8 cellular contexts compared by ENCODE assay signal in genomic region chrX:119870626-119871131, GRCh38. TPM values are rescaled to one million over a fixed set of nuclear protein-coding genes. Genes with fewer than 3 reads are reported as not detected.
DNase-seq lines count a peak whose midpoint lies in the region; ATAC-seq and TF ChIP-seq lines count a peak whose summit lies in the region.

No MANE protein-coding gene starts in this region.

- H3K27me3 Mint-ChIP-seq in WTC11 (ENCODE audit: low read depth) = no peaks in the 10 kb centered on the region

- peaks cover 15% of the 10 kb centered on the region for H3K9me3 ChIP-seq in HUES48 (ENCODE audit: control insufficient read depth, insufficient read depth, low read length)
- no peaks in the 10 kb centered on the region for H3K9me3 ChIP-seq in suprapubic skin

- no peak overlapping the region for H3K27ac ChIP-seq in HUES48 (ENCODE audit: low read depth, low read length)
- peak overlapping the region; percentile 95 for H3K27ac ChIP-seq in suprapubic skin

- H3K36me3 ChIP-seq in HUES48 (ENCODE audit: control insufficient read depth, insufficient read depth, low read length) (0 out of 2 replicates have a peak, but pooled peaks cover 6% of the 10 kb centered on the region), suprapubic skin (no peaks in the 10 kb centered on the region)

- no peaks in the 10 kb centered on the region for H3K27me3 ChIP-seq in HUES48 (ENCODE audit: control insufficient read depth, insufficient read depth, low read length)
- H3K27me3 ChIP-seq in suprapubic skin = no peaks in the 10 kb centered on the region

- DNase-seq in Right ventricle myocardium inferior (ENCODE audit: missing footprints) (no peak), cardiac septum (ENCODE audit: low spot score) (no peak), WTC11 (ENCODE audit: low spot score) (no peak), medulla oblongata (ENCODE audit: extremely low spot score) (peak; percentile 5), suprapubic skin (ENCODE audit: low spot score in 2 of 2) (no peak), hippocampal formation (lab: John Stamatoyannopoulos, UW) (no peak)
- peak; percentile 11 for DNase-seq in effector CD4-positive, alpha-beta T cell

- H3K4me1 Mint-ChIP-seq in WTC11 = peaks cover 10% of the 10 kb centered on the region; the same call in 1 of the 2 replicates

- POLR2A ChIA-PET in WTC11 (lab: Charles Lee) = interaction anchor here (1.6 to 2.4 kb wide), 2 partner anchors 18 to 79 kb away, joined by 9 to 12 read pairs; partner anchors contain the start of genes RPL39 and UPF3B

- TF ChIP-seq POLR2A in suprapubic skin (IDR thresholded peaks at IDR 0.05) = no peak

- peak overlapping the region; percentile 97 for H3K27ac Mint-ChIP-seq in WTC11

- no peak for TF ChIP-seq CTCF in WTC11 (IDR thresholded peaks at IDR 0.05)
- no peak for TF ChIP-seq CTCF in suprapubic skin (IDR thresholded peaks at IDR 0.05)

- 43% methylated on average over 25 of the region's 25 CpGs for WGBS in suprapubic skin

- H3K4me3 Mint-ChIP-seq in WTC11 = peak overlapping the region; percentile 90

- CTCF ChIA-PET in WTC11 (lab: Charles Lee) = interaction anchor here (1.1 to 1.4 kb wide), 2 partner anchors 17 kb away, joined by 4 to 7 read pairs; partner anchors contain the start of gene UPF3B

- H3K9me3 Mint-ChIP-seq in WTC11 = no peaks in the 10 kb centered on the region

- H3K4me3 ChIP-seq in HUES48 (ENCODE audit: low read depth, low read length) (peak overlapping the region; percentile 93), suprapubic skin (peak overlapping the region; percentile 61)

- H3K9ac ChIP-seq in HUES48 (ENCODE audit: low read depth, low read length) = peak overlapping the region; percentile 84; the same call in 1 of the 2 replicates

- TF ChIP-seq EP300 in suprapubic skin (IDR thresholded peaks at IDR 0.05) = no peak

- H3K4me1 ChIP-seq in HUES48 (ENCODE audit: control insufficient read depth, insufficient read depth, low read length) (no peaks in the 10 kb centered on the region), suprapubic skin (peaks cover 7% of the 10 kb centered on the region)

- intact Hi-C loops in Right ventricle myocardium inferior (cut with DNase I) (loop anchor here (1.0 to 5.0 kb wide), 2 partner anchors 17 to 298 kb away; partner anchors contain the start of gene UBE2A), cardiac septum (cut with DNase I) (loop anchor here (1.0 to 5.0 kb wide), 2 partner anchors 17 to 78 kb away; partner anchors contain the start of gene RPL39)

- H3K36me3 Mint-ChIP-seq in WTC11 = 0 out of 2 replicates have a peak, but pooled peaks cover under 1% of the 10 kb centered on the region

- ATAC-seq in Right ventricle myocardium inferior = peak; percentile 30
- no peak for ATAC-seq in WTC11

TF ChIP-seq in WTC11, 78 proteins besides CTCF, POLR2A, EP300 and RAD21:
- TF ChIP-seq HMGA2 (CRISPR knock-in tag; IDR thresholded peaks at IDR 0.05) = no peak
- no peak for TF ChIP-seq FOXJ3 (CRISPR knock-in tag; IDR thresholded peaks at IDR 0.05; ENCODE audit: borderline replicate concordance)
- no peak for TF ChIP-seq ZBTB43 (CRISPR knock-in tag; IDR thresholded peaks at IDR 0.05)
- no peak for TF ChIP-seq NR1H2 (CRISPR knock-in tag; IDR thresholded peaks at IDR 0.05)
- no peak for TF ChIP-seq ATF3 (CRISPR knock-in tag; conservative IDR thresholded peaks at IDR 0.05)
- TF ChIP-seq ETV6 (CRISPR knock-in tag; IDR thresholded peaks at IDR 0.05) = no peak
- TF ChIP-seq NFYB (CRISPR knock-in tag; conservative IDR thresholded peaks at IDR 0.05; ENCODE audit: low read depth) = no peak
- no peak for TF ChIP-seq RORB (CRISPR knock-in tag; IDR thresholded peaks at IDR 0.05)
- TF ChIP-seq AR (CRISPR knock-in tag; IDR thresholded peaks at IDR 0.05) = no peak
- TF ChIP-seq E2F1 (CRISPR knock-in tag; IDR thresholded peaks at IDR 0.05) = no peak
- no peak for TF ChIP-seq NFE2L1 (CRISPR knock-in tag; IDR thresholded peaks at IDR 0.05)
- TF ChIP-seq MLX (CRISPR knock-in tag; IDR thresholded peaks at IDR 0.05) = no peak
- TF ChIP-seq FOXK1 (CRISPR knock-in tag; IDR thresholded peaks at IDR 0.05) = no peak
- no peak for TF ChIP-seq ZNF396 (CRISPR knock-in tag; IDR thresholded peaks at IDR 0.05; ENCODE audit: borderline replicate concordance)
- no peak for TF ChIP-seq TEAD1 (CRISPR knock-in tag; IDR thresholded peaks at IDR 0.05)
- no peak for TF ChIP-seq ZSCAN18 (CRISPR knock-in tag; IDR thresholded peaks at IDR 0.05)

RNA-seq across cellular contexts. Expression of gene RNF113A, which starts 0.9 kb away (rescaled TPM):
- 8.1 TPM for total RNA-seq in Right ventricle myocardium inferior
- total RNA-seq in cardiac septum = 7.6 TPM
- 16.5 to 16.9 TPM (median 16.6 TPM) in 3 replicates for total RNA-seq in WTC11 (2021)
- 10 to 100 TPM; 13.9 to 22.2 (median 18.6) TPM for total RNA-seq in suprapubic skin

RNA-seq across cellular contexts. Expression of gene NDUFA1, which starts 1.0 kb away (rescaled TPM):
- 683 TPM for total RNA-seq in Right ventricle myocardium inferior
- 424 TPM for total RNA-seq in cardiac septum
- 84.3 to 89.9 TPM (median 89.4 TPM) in 3 replicates for total RNA-seq in WTC11 (2021)
- 10 to 100 TPM; 28.7 to 52.9 (median 48.0) TPM for total RNA-seq in suprapubic skin

RNA-seq across cellular contexts. Expression of gene UPF3B, which starts 17.9 kb away (rescaled TPM):
- total RNA-seq in Right ventricle myocardium inferior (3.4 TPM), cardiac septum (2.9 TPM), WTC11 (2021) (19.2 to 23.1 TPM (median 23.0 TPM) in 3 replicates), suprapubic skin (1 to 10 TPM; 2.7 to 6.6 (median 5.5) TPM)

RNA-seq across cellular contexts. Expression of gene AKAP14, which starts 25.0 kb away (rescaled TPM):
- not detected for total RNA-seq in Right ventricle myocardium inferior
- total RNA-seq in cardiac septum = not detected
- 0.85 to 1.6 TPM in 2 of 3 replicates, not detected in the other for total RNA-seq in WTC11 (2021)
- total RNA-seq in suprapubic skin = not detected

Comparison
In these comparisons a context has a peak if more than half of its experiments do, and no peak if none do; other contexts are left out.
1. DNase-seq: peak in effector CD4-positive, alpha-beta T cell (single experiment) and medulla oblongata (single experiment); none in Right ventricle myocardium inferior (single experiment), cardiac septum (single experiment), WTC11 (single experiment), suprapubic skin (0 of 2) and hippocampal formation (0 of 2).